In the genomic region with DNA sequence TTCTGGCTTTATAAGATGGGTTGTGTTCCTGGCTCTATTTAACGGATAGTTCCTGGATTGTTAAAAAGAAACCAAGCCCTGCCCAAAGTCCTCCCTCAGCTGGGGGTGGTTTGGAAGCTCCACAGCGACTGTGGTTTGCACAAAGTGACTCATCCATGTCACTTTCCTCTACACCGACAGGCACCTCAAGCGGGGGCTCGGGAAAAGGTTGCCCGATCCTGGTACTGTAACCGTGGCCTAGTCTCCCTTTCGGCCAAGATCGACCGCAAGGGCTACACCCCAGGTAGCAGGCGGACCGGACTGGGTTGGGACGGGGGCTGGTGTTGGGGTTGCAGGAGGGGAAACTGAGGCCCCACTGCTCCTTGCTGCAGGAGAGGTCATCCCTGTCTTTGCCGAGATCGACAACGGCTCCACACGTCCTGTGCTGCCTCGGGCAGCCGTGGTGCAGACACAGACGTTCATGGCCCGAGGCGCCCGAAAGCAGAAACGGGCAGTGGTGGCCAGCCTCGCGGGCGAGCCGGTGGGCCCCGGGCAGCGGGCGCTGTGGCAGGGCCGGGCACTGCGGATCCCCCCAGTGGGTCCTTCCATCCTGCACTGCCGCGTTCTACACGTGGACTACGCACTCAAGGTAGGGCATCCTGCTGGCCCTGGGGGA, we compare ENCODE assay signal across 9 cellular contexts. TPM values are rescaled to one million over a fixed set of nuclear protein-coding genes. Genes with fewer than 3 reads are reported as not detected.
DNase-seq lines count a peak whose midpoint lies in the region; ATAC-seq, FAIRE-seq and TF ChIP-seq lines count a peak whose summit lies in the region.
"Had no signal": no experiment of that assay in that cellular context is flagged by ENCODE, and none has a peak within 500 bp of the region (broad histone marks: within the 10 kb centered on the region; RNA-seq: fewer than 3 reads in every experiment).

No MANE protein-coding gene starts in this region.

- H3K27ac ChIP-seq in angular gyrus (ENCODE audit: low read depth, low read length): peak overlapping the region; percentile 92
- peak overlapping the region; percentile 91 for H3K27ac ChIP-seq in naive thymus-derived CD4-positive, alpha-beta T cell (ENCODE audit: low read depth, low read length)
- peak overlapping the region in 1 of 2 donors; percentile 85 for H3K27ac ChIP-seq in testis

- H3K9me3 Mint-ChIP-seq in naive thymus-derived CD4-positive, alpha-beta T cell: peaks cover 0 to 2% (median 0%) of the 10 kb centered on the region in 11 donors

- peak overlapping the region; percentile 77 to 99 (median 95) for H3K27ac Mint-ChIP-seq in naive thymus-derived CD4-positive, alpha-beta T cell

- intact Hi-C loops in naive thymus-derived CD4-positive, alpha-beta T cell (cut with micrococcal nuclease): loop anchor here in 1 of 2 donors (2.0 to 5.0 kb wide), 2 partner anchors 313 to 591 kb away; a partner anchor contains a TSS
- intact Hi-C loops in testis (cut with DNase I; ENCODE audit: low total_unique reads): no loop called here

- WGBS in testis, 2 donors: 95% methylated on average over 14 to 32 of the region's 37 CpGs

- no peaks in the 10 kb centered on the region for H3K9me3 ChIP-seq in naive thymus-derived CD4-positive, alpha-beta T cell (ENCODE audit: control insufficient read depth in 2 of 3, low read length in 3 of 3)
- no peaks in the 10 kb centered on the region for H3K9me3 ChIP-seq in testis

- TF ChIP-seq CTCF in testis (IDR thresholded peaks at IDR 0.05): no peak

- H3K4me1 ChIP-seq in naive thymus-derived CD4-positive, alpha-beta T cell (ENCODE audit: control insufficient read depth in 2 of 2, insufficient read depth in 2 of 2, low read length in 2 of 2): peaks cover 27 to 52% of the 10 kb centered on the region in 2 donors
- peaks cover 5% of the 10 kb centered on the region for H3K4me1 ChIP-seq in testis

- ATAC-seq in naive thymus-derived CD4-positive, alpha-beta T cell: no peak
- ATAC-seq in GM18861 (IDR thresholded peaks at IDR 0.05; ENCODE audit: unreplicated experiment) (no peak), GM18858 (IDR thresholded peaks at IDR 0.05; ENCODE audit: unreplicated experiment) (no peak)

- no peak for FAIRE-seq in HTR-8/SVneo (lab: Jason Lieb, UNC)

- peaks cover 8 to 49% (median 24%) of the 10 kb centered on the region in 5 donors for H3K36me3 Mint-ChIP-seq in naive thymus-derived CD4-positive, alpha-beta T cell

- peak overlapping the region; percentile 86 to 95 (median 92) for H3K4me3 Mint-ChIP-seq in naive thymus-derived CD4-positive, alpha-beta T cell

- H3K36me3 ChIP-seq in naive thymus-derived CD4-positive, alpha-beta T cell (ENCODE audit: control insufficient read depth in 2 of 3, insufficient read depth in 3 of 3, low read length in 3 of 3): peaks cover 0 to 54% (median 22%) of the 10 kb centered on the region in 3 experiments
- H3K36me3 ChIP-seq in testis (ENCODE audit: low read depth, missing control alignments): no peaks in the 10 kb centered on the region

- DNase-seq in AG08395 (ENCODE audit: low spot score): peak; percentile 69
- DNase-seq in M059J (ENCODE audit: low read depth): peak; percentile 90
- peak in 1 of 9 donors; percentile 49 for DNase-seq in naive thymus-derived CD4-positive, alpha-beta T cell
- no peak for DNase-seq in HTR-8/SVneo (ENCODE audit: insufficient read length, low spot score)
- DNase-seq in testis: no peak
- DNase-seq: NCI-H510A treated with DMSO at 0.1 percent for 48 hours had no signal

- POLR2A ChIA-PET in naive thymus-derived CD4-positive, alpha-beta T cell (lab: Charles Lee): interaction anchor here (0.6 to 28.2 kb wide), 7 partner anchors 9 to 320 kb away, joined by 3 to 961 read pairs (median 4); a partner anchor contains a TSS

- no peaks in the 10 kb centered on the region for H3K27me3 Mint-ChIP-seq in naive thymus-derived CD4-positive, alpha-beta T cell

- no peaks in the 10 kb centered on the region for H3K27me3 ChIP-seq in naive thymus-derived CD4-positive, alpha-beta T cell (ENCODE audit: control insufficient read depth in 2 of 2, insufficient read depth in 2 of 2, low read length in 2 of 2)
- no peaks in the 10 kb centered on the region for H3K27me3 ChIP-seq in testis

- peaks cover 28 to 57% (median 44%) of the 10 kb centered on the region in 7 donors for H3K4me1 Mint-ChIP-seq in naive thymus-derived CD4-positive, alpha-beta T cell

- no peak for TF ChIP-seq POLR2A in testis (IDR thresholded peaks at IDR 0.05)

- CTCF ChIA-PET in naive thymus-derived CD4-positive, alpha-beta T cell (lab: Charles Lee): interaction anchor here (0.6 to 12.8 kb wide), 3 partner anchors 50 to 145 kb away, joined by 3 to 147 read pairs (median 4); no protein-coding TSS in a partner anchor

- peak overlapping the region; percentile 79 for H3K4me3 ChIP-seq in naive thymus-derived CD4-positive, alpha-beta T cell (ENCODE audit: low read length)
- H3K4me3 ChIP-seq in testis: no peak overlapping the region

RNA-seq across cellular contexts. Expression of a gene that starts 1.6 kb away (rescaled TPM):
- 9.4 and 12.8 TPM in 2 replicates for total RNA-seq in M059J (2014; rRNA removed; shearing (Covaris generic))
- total RNA-seq in naive thymus-derived CD4-positive, alpha-beta T cell: 100 to 1,000 TPM in 4 of 5 experiments, 10 to 100 TPM in 1; 77.2 to 237 (median 152) TPM
- polyA plus RNA-seq in naive thymus-derived CD4-positive, alpha-beta T cell: 10 to 100 TPM; 31.8 to 60.1 TPM
- total RNA-seq in testis: 10 to 100 TPM; 13.0 to 15.3 TPM
- 10.3 TPM for polyA plus RNA-seq in testis (ENCODE audit: insufficient read depth, low read depth, low replicate concordance)

RNA-seq across cellular contexts. Expression of a gene that starts 42.6 kb away (rescaled TPM):
- 0.07 TPM in 1 of 2 replicates, not detected in the other for total RNA-seq in M059J (2014; rRNA removed; shearing (Covaris generic))
- total RNA-seq in naive thymus-derived CD4-positive, alpha-beta T cell: under 1 TPM in 1 of 5 experiments, not detected in 4; 0.05 TPM
- not detected for polyA plus RNA-seq in naive thymus-derived CD4-positive, alpha-beta T cell
- total RNA-seq in testis: 10 to 100 TPM; 10.3 to 15.9 TPM
- 4.4 TPM for polyA plus RNA-seq in testis (ENCODE audit: insufficient read depth, low read depth, low replicate concordance)

Comparison
In these comparisons a context has a peak if more than half of its experiments do, and no peak if none do; other contexts are left out.
1. DNase-seq: peak in AG08395 (single experiment) and M059J (single experiment); none in HTR-8/SVneo (single experiment) and testis (single experiment).
2. RNA of a gene that starts 42.6 kb away (total RNA-seq): 10.3 to 15.9 TPM in testis; 0.07 TPM in M059J and 0.05 TPM in naive thymus-derived CD4-positive, alpha-beta T cell; every median in the first group is over 10 times any median in the second.